1 cellular context compared by ENCODE assay signal in the genomic region with DNA sequence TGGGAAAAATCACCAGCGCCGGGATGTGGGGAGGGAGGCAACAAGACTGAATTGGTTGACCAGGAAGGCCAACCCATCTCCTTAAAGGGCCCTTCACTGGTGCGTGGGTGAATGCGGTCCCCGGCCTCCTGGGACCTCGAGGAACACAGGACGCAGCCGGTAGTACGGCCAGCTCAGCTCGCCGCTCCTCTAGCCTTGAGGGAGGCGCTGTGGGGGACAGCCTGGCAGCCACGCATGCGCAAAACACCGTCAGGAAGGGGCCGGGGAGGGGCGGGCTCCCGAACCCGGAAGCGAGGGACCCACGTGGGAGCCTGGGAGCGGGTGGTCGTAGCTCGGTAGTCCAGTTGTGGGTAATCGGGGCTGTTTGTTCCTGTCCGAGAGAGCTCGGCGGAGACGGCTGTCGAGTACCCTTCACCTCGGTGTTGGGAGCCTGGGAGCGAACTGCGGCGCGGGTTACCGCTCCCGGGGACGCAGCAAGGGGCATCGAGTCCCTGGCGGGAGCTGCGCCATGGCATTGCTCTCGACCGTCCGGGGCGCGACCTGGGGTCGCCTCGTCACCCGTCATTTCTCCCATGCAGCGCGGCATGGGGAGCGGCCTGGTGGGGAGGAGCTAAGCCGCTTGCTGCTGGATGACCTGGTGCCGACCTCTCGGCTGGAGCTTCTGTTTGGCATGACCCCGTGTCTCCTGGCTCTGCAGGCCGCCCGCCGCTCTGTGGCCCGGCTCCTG.
TF ChIP-seq lines count a peak whose summit lies in the region.

A gene with protein sequence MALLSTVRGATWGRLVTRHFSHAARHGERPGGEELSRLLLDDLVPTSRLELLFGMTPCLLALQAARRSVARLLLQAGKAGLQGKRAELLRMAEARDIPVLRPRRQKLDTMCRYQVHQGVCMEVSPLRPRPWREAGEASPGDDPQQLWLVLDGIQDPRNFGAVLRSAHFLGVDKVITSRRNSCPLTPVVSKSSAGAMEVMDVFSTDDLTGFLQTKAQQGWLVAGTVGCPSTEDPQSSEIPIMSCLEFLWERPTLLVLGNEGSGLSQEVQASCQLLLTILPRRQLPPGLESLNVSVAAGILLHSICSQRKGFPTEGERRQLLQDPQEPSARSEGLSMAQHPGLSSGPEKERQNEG (plus strand): TSS at position 281 of the 727 bp plus-strand sequence. CDS start 228 bp downstream, at position 509.

TF ChIP-seq in HEK293, 187 proteins besides CTCF, POLR2A, EP300 and RAD21 (continued from another document and continues in another):
- TF ChIP-seq, protein P1, sequence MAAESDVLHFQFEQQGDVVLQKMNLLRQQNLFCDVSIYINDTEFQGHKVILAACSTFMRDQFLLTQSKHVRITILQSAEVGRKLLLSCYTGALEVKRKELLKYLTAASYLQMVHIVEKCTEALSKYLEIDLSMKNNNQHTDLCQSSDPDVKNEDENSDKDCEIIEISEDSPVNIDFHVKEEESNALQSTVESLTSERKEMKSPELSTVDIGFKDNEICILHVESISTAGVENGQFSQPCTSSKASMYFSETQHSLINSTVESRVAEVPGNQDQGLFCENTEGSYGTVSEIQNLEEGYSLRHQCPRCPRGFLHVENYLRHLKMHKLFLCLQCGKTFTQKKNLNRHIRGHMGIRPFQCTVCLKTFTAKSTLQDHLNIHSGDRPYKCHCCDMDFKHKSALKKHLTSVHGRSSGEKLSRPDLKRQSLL (tag by site-specific recombination; IDR thresholded peaks at IDR 0.05): no peak
- TF ChIP-seq ZNF660 (tag by site-specific recombination; IDR thresholded peaks at IDR 0.05): no peak
- TF ChIP-seq, protein P2, sequence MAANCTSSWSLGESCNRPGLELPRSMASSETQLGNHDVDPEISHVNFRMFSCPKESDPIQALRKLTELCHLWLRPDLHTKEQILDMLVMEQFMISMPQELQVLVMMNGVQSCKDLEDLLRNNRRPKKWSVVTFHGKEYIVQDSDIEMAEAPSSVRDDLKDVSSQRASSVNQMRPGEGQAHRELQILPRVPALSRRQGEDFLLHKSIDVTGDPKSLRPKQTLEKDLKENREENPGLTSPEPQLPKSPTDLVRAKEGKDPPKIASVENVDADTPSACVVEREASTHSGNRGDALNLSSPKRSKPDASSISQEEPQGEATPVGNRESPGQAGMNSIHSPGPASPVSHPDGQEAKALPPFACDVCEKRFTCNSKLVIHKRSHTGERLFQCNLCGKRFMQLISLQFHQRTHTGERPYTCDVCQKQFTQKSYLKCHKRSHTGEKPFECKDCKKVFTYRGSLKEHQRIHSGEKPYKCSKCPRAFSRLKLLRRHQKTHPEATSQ (tag by site-specific recombination; IDR thresholded peaks at IDR 0.05): peak; percentile 80; the same call in 1 of the 2 replicates
- TF ChIP-seq KLF1 (tag by site-specific recombination; IDR thresholded peaks at IDR 0.05): no peak
- TF ChIP-seq SCRT1 (tag by site-specific recombination; IDR thresholded peaks at IDR 0.05; ENCODE audit: borderline replicate concordance): no peak
- TF ChIP-seq GLI2 (tag by site-specific recombination; IDR thresholded peaks at IDR 0.05; ENCODE audit: borderline replicate concordance, low read depth): no peak
- TF ChIP-seq SALL2 (tag by site-specific recombination; IDR thresholded peaks at IDR 0.05; ENCODE audit: borderline replicate concordance): no peak
- TF ChIP-seq, protein P3, sequence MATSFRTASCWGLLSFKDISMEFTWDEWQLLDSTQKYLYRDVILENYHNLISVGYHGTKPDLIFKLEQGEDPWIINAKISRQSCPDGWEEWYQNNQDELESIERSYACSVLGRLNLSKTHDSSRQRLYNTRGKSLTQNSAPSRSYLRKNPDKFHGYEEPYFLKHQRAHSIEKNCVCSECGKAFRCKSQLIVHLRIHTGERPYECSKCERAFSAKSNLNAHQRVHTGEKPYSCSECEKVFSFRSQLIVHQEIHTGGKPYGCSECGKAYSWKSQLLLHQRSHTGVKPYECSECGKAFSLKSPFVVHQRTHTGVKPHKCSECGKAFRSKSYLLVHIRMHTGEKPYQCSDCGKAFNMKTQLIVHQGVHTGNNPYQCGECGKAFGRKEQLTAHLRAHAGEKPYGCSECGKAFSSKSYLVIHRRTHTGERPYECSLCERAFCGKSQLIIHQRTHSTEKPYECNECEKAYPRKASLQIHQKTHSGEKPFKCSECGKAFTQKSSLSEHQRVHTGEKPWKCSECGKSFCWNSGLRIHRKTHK (tag by site-specific recombination; IDR thresholded peaks at IDR 0.05): no peak
- TF ChIP-seq ZNF114 (tag by site-specific recombination; IDR thresholded peaks at IDR 0.05): no peak
- TF ChIP-seq ZNF791 (tag by site-specific recombination; IDR thresholded peaks at IDR 0.05): no peak
- peak; percentile 55; the same call in 1 of the 2 replicates for TF ChIP-seq ZBTB48 (tag by site-specific recombination; IDR thresholded peaks at IDR 0.05)
- no peak for TF ChIP-seq ZNF830 (tag by site-specific recombination; IDR thresholded peaks at IDR 0.05; ENCODE audit: low read depth)
- TF ChIP-seq ZNF585B (tag by site-specific recombination; IDR thresholded peaks at IDR 0.05): no peak
- no peak for TF ChIP-seq ZNF654 (tag by site-specific recombination; IDR thresholded peaks at IDR 0.05; ENCODE audit: low read depth)
- TF ChIP-seq IKZF3 (tag by site-specific recombination; IDR thresholded peaks at IDR 0.05): 0 out of 2 replicates have a peak, but pooled peaks have one; percentile 19
- TF ChIP-seq ZNF311 (tag by site-specific recombination; IDR thresholded peaks at IDR 0.05; ENCODE audit: borderline replicate concordance): no peak
- TF ChIP-seq MYNN (tag by site-specific recombination; IDR thresholded peaks at IDR 0.05; ENCODE audit: borderline replicate concordance): no peak
- no peak for TF ChIP-seq WT1 (tag by site-specific recombination; IDR thresholded peaks at IDR 0.05)
- no peak for TF ChIP-seq ZNF776 (tag by site-specific recombination; IDR thresholded peaks at IDR 0.05; ENCODE audit: borderline replicate concordance)
- no peak; the same call in 1 of the 2 replicates for TF ChIP-seq ZNF777 (tag by site-specific recombination; IDR thresholded peaks at IDR 0.05; ENCODE audit: borderline replicate concordance)
- peak; percentile 77 for TF ChIP-seq ZNF394 (tag by site-specific recombination; IDR thresholded peaks at IDR 0.05; ENCODE audit: borderline replicate concordance)
- TF ChIP-seq ZNF10 (tag by site-specific recombination; IDR thresholded peaks at IDR 0.05): no peak
- TF ChIP-seq ZFP37 (tag by site-specific recombination; IDR thresholded peaks at IDR 0.05): no peak
- TF ChIP-seq YY2 (tag by site-specific recombination; IDR thresholded peaks at IDR 0.05): no peak
- TF ChIP-seq ZBTB8A (tag by site-specific recombination; IDR thresholded peaks at IDR 0.05): 0 out of 2 replicates have a peak, but pooled peaks have one; percentile 31
- no peak for TF ChIP-seq FEZF1 (tag by site-specific recombination; IDR thresholded peaks at IDR 0.05)
- TF ChIP-seq ZBTB1 (tag by site-specific recombination; IDR thresholded peaks at IDR 0.05): no peak
- TF ChIP-seq ZNF266 (tag by site-specific recombination; IDR thresholded peaks at IDR 0.05; ENCODE audit: low read depth): no peak
- 0 out of 2 replicates have a peak, but pooled peaks have one; percentile 14 for TF ChIP-seq REPIN1 (tag by site-specific recombination; IDR thresholded peaks at IDR 0.05; ENCODE audit: low read depth)
- peak; percentile 84 for TF ChIP-seq BCL11A (tag by site-specific recombination; IDR thresholded peaks at IDR 0.05; ENCODE audit: low read depth)
- no peak for TF ChIP-seq ZSCAN23 (tag by site-specific recombination; IDR thresholded peaks at IDR 0.05)
- no peak for TF ChIP-seq MEIS1 (CRISPR knock-in tag; IDR thresholded peaks at IDR 0.05; ENCODE audit: borderline replicate concordance)
- TF ChIP-seq ZNF529 (tag by site-specific recombination; IDR thresholded peaks at IDR 0.05; ENCODE audit: insufficient replicate concordance): no peak
- peak; percentile 65; the same call in 1 of the 2 replicates for TF ChIP-seq KLF10 (tag by site-specific recombination; IDR thresholded peaks at IDR 0.05)
- no peak for TF ChIP-seq ZNF571 (tag by site-specific recombination; IDR thresholded peaks at IDR 0.05)
- no peak for TF ChIP-seq ZNF677 (tag by site-specific recombination; IDR thresholded peaks at IDR 0.05)
- TF ChIP-seq ZNF416 (tag by site-specific recombination; IDR thresholded peaks at IDR 0.05): no peak
- peak; percentile 54 for TF ChIP-seq OSR2 (tag by site-specific recombination; IDR thresholded peaks at IDR 0.05)
- no peak for TF ChIP-seq ZNF596 (tag by site-specific recombination; IDR thresholded peaks at IDR 0.05)
- TF ChIP-seq ZIC2 (tag by site-specific recombination; IDR thresholded peaks at IDR 0.05): peak; percentile 90
- TF ChIP-seq, protein P4, sequence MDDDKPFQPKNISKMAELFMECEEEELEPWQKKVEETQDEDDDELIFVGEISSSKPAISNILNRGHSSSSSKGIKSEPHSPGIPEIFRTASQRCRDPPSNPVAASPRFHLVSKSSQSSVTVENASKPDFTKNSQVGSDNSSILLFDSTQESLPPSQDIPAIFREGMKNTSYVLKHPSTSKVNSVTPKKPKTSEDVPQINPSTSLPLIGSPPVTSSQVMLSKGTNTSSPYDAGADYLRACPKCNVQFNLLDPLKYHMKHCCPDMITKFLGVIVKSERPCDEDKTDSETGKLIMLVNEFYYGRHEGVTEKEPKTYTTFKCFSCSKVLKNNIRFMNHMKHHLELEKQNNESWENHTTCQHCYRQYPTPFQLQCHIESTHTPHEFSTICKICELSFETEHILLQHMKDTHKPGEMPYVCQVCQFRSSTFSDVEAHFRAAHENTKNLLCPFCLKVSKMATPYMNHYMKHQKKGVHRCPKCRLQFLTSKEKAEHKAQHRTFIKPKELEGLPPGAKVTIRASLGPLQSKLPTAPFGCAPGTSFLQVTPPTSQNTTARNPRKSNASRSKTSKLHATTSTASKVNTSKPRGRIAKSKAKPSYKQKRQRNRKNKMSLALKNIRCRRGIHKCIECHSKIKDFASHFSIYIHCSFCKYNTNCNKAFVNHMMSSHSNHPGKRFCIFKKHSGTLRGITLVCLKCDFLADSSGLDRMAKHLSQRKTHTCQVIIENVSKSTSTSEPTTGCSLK (tag by site-specific recombination; IDR thresholded peaks at IDR 0.05): no peak
- TF ChIP-seq KLF16 (tag by site-specific recombination; IDR thresholded peaks at IDR 0.05): peak; percentile 65
- peak; percentile 96 for TF ChIP-seq ZBTB17 (tag by site-specific recombination; IDR thresholded peaks at IDR 0.05)
- TF ChIP-seq ZFP69B (tag by site-specific recombination; IDR thresholded peaks at IDR 0.05): peak; percentile 88
- no peak for TF ChIP-seq ZNF184 (tag by site-specific recombination; IDR thresholded peaks at IDR 0.05)
- no peak for TF ChIP-seq HOXA7 (CRISPR knock-in tag; IDR thresholded peaks at IDR 0.05; ENCODE audit: borderline replicate concordance)
- TF ChIP-seq, protein P5, sequence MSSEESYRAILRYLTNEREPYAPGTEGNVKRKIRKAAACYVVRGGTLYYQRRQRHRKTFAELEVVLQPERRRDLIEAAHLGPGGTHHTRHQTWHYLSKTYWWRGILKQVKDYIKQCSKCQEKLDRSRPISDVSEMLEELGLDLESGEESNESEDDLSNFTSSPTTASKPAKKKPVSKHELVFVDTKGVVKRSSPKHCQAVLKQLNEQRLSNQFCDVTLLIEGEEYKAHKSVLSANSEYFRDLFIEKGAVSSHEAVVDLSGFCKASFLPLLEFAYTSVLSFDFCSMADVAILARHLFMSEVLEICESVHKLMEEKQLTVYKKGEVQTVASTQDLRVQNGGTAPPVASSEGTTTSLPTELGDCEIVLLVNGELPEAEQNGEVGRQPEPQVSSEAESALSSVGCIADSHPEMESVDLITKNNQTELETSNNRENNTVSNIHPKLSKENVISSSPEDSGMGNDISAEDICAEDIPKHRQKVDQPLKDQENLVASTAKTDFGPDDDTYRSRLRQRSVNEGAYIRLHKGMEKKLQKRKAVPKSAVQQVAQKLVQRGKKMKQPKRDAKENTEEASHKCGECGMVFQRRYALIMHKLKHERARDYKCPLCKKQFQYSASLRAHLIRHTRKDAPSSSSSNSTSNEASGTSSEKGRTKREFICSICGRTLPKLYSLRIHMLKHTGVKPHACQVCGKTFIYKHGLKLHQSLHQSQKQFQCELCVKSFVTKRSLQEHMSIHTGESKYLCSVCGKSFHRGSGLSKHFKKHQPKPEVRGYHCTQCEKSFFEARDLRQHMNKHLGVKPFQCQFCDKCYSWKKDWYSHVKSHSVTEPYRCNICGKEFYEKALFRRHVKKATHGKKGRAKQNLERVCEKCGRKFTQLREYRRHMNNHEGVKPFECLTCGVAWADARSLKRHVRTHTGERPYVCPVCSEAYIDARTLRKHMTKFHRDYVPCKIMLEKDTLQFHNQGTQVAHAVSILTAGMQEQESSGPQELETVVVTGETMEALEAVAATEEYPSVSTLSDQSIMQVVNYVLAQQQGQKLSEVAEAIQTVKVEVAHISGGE (tag by site-specific recombination; conservative IDR thresholded peaks at IDR 0.05; ENCODE audit: low read depth): peak; percentile 98
- TF ChIP-seq EGR2 (tag by site-specific recombination; IDR thresholded peaks at IDR 0.05; ENCODE audit: low read depth): peak; percentile 37
- no peak for TF ChIP-seq ZNF366 (tag by site-specific recombination; conservative IDR thresholded peaks at IDR 0.05)
- peak; percentile 57; the same call in 1 of the 2 replicates for TF ChIP-seq SP7 (tag by site-specific recombination; IDR thresholded peaks at IDR 0.05)
- no peak for TF ChIP-seq ZNF548 (tag by site-specific recombination; IDR thresholded peaks at IDR 0.05)
- TF ChIP-seq ZNF175 (tag by site-specific recombination; IDR thresholded peaks at IDR 0.05): no peak
- TF ChIP-seq ZNF560 (tag by site-specific recombination; IDR thresholded peaks at IDR 0.05; ENCODE audit: borderline replicate concordance): no peak
- no peak for TF ChIP-seq ZNF214 (tag by site-specific recombination; IDR thresholded peaks at IDR 0.05; ENCODE audit: borderline replicate concordance)
- TF ChIP-seq, protein P6, sequence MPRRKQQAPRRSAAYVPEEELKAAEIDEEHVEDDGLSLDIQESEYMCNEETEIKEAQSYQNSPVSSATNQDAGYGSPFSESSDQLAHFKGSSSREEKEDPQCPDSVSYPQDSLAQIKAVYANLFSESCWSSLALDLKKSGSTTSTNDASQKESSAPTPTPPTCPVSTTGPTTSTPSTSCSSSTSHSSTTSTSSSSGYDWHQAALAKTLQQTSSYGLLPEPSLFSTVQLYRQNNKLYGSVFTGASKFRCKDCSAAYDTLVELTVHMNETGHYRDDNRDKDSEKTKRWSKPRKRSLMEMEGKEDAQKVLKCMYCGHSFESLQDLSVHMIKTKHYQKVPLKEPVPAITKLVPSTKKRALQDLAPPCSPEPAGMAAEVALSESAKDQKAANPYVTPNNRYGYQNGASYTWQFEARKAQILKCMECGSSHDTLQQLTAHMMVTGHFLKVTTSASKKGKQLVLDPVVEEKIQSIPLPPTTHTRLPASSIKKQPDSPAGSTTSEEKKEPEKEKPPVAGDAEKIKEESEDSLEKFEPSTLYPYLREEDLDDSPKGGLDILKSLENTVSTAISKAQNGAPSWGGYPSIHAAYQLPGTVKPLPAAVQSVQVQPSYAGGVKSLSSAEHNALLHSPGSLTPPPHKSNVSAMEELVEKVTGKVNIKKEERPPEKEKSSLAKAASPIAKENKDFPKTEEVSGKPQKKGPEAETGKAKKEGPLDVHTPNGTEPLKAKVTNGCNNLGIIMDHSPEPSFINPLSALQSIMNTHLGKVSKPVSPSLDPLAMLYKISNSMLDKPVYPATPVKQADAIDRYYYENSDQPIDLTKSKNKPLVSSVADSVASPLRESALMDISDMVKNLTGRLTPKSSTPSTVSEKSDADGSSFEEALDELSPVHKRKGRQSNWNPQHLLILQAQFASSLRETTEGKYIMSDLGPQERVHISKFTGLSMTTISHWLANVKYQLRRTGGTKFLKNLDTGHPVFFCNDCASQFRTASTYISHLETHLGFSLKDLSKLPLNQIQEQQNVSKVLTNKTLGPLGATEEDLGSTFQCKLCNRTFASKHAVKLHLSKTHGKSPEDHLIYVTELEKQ (tag by site-specific recombination; IDR thresholded peaks at IDR 0.05; ENCODE audit: borderline replicate concordance): no peak
